In genomic region chr14:101809671-101810514, GRCh38 we compare ENCODE assay signal across 1 cellular context.
A peak's percentile ranks its signal among the peaks of the same experiment; 100 is the strongest.
TF ChIP-seq lines count a peak whose summit lies in the region.

No MANE protein-coding gene starts in this region.

TF ChIP-seq in K562, 482 proteins besides CTCF, POLR2A, EP300 and RAD21 (continued from another document and continues in another):
- TF ChIP-seq MCM2 (IDR thresholded peaks at IDR 0.05; ENCODE audit: low read depth), result no peak
- TF ChIP-seq, protein P1, sequence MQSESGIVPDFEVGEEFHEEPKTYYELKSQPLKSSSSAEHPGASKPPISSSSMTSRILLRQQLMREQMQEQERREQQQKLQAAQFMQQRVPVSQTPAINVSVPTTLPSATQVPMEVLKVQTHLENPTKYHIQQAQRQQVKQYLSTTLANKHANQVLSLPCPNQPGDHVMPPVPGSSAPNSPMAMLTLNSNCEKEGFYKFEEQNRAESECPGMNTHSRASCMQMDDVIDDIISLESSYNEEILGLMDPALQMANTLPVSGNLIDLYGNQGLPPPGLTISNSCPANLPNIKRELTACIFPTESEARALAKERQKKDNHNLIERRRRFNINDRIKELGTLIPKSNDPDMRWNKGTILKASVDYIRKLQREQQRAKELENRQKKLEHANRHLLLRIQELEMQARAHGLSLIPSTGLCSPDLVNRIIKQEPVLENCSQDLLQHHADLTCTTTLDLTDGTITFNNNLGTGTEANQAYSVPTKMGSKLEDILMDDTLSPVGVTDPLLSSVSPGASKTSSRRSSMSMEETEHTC (IDR thresholded peaks at IDR 0.05), result no peak
- no peak for TF ChIP-seq ATF2 (CRISPR knock-in tag; IDR thresholded peaks at IDR 0.05)
- TF ChIP-seq FOXJ2 (tag; IDR thresholded peaks at IDR 0.05), result no peak
- peak; percentile 64; the same call in 1 of the 2 replicates for TF ChIP-seq TAF7 (tag; IDR thresholded peaks at IDR 0.05)
- no peak for TF ChIP-seq ZNF197 (CRISPR knock-in tag; IDR thresholded peaks at IDR 0.05; ENCODE audit: low read depth)
- TF ChIP-seq LCOR (CRISPR knock-in tag; IDR thresholded peaks at IDR 0.05), result peak; percentile 37; the same call in 1 of the 2 replicates
- TF ChIP-seq CBX8 (IDR thresholded peaks at IDR 0.05; ENCODE audit: borderline replicate concordance, extremely low read depth, low read depth, low read length, poor library complexity, severe bottlenecking), result no peak
- TF ChIP-seq ZNF277 (CRISPR knock-in tag; IDR thresholded peaks at IDR 0.05; ENCODE audit: borderline replicate concordance), result no peak
- 0 out of 2 replicates have a peak, but pooled peaks have one; percentile 30 for TF ChIP-seq ZBTB12 (CRISPR knock-in tag; IDR thresholded peaks at IDR 0.05)
- peak; percentile 69 for TF ChIP-seq EP400 (IDR thresholded peaks at IDR 0.05)
- no peak for TF ChIP-seq SMARCA5 (IDR thresholded peaks at IDR 0.05)
- no peak for TF ChIP-seq CSDE1 (IDR thresholded peaks at IDR 0.05)
- TF ChIP-seq, protein P2, sequence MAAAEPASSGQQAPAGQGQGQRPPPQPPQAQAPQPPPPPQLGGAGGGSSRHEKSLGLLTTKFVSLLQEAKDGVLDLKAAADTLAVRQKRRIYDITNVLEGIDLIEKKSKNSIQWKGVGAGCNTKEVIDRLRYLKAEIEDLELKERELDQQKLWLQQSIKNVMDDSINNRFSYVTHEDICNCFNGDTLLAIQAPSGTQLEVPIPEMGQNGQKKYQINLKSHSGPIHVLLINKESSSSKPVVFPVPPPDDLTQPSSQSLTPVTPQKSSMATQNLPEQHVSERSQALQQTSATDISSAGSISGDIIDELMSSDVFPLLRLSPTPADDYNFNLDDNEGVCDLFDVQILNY (CRISPR knock-in tag; IDR thresholded peaks at IDR 0.05), result no peak
- TF ChIP-seq FOSL1 (tag; conservative IDR thresholded peaks at IDR 0.05), result 0 out of 2 replicates have a peak, but pooled peaks have one; percentile 19
- TF ChIP-seq, protein P3, sequence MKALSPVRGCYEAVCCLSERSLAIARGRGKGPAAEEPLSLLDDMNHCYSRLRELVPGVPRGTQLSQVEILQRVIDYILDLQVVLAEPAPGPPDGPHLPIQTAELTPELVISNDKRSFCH (CRISPR knock-in tag; IDR thresholded peaks at IDR 0.05), result no peak
- TF ChIP-seq, protein P3 (tag; IDR thresholded peaks at IDR 0.05), result 0 out of 2 replicates have a peak, but pooled peaks have one; percentile 68
- no peak for TF ChIP-seq NCOA2 (IDR thresholded peaks at IDR 0.05; ENCODE audit: partially characterized antibody in 2 of 2)
- TF ChIP-seq, protein P4, sequence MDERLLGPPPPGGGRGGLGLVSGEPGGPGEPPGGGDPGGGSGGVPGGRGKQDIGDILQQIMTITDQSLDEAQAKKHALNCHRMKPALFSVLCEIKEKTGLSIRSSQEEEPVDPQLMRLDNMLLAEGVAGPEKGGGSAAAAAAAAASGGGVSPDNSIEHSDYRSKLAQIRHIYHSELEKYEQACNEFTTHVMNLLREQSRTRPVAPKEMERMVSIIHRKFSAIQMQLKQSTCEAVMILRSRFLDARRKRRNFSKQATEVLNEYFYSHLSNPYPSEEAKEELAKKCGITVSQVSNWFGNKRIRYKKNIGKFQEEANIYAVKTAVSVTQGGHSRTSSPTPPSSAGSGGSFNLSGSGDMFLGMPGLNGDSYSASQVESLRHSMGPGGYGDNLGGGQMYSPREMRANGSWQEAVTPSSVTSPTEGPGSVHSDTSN (CRISPR knock-in tag; IDR thresholded peaks at IDR 0.05; ENCODE audit: low read depth), result no peak
- TF ChIP-seq, protein P4 (tag; conservative IDR thresholded peaks at IDR 0.05; ENCODE audit: low read depth), result no peak
- TF ChIP-seq, protein P5, sequence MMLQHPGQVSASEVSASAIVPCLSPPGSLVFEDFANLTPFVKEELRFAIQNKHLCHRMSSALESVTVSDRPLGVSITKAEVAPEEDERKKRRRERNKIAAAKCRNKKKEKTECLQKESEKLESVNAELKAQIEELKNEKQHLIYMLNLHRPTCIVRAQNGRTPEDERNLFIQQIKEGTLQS (IDR thresholded peaks at IDR 0.05), result peak; percentile 50; the same call in 1 of the 2 replicates
- TF ChIP-seq, protein P5 (CRISPR knock-in tag; conservative IDR thresholded peaks at IDR 0.05), result no peak
- no peak for TF ChIP-seq TCFL5 (CRISPR knock-in tag; conservative IDR thresholded peaks at IDR 0.05)
- peak; percentile 97 for TF ChIP-seq FOXM1 (IDR thresholded peaks at IDR 0.05; ENCODE audit: low read depth)
- no peak for TF ChIP-seq FOXM1 (CRISPR knock-in tag; IDR thresholded peaks at IDR 0.05; ENCODE audit: low read depth)
- no peak for TF ChIP-seq TGIF2 (CRISPR knock-in tag; IDR thresholded peaks at IDR 0.05)
- TF ChIP-seq ETS2 (tag; IDR thresholded peaks at IDR 0.05; ENCODE audit: borderline replicate concordance, poor library complexity, severe bottlenecking), result no peak
- no peak for TF ChIP-seq NR2C2 (CRISPR knock-in tag; IDR thresholded peaks at IDR 0.05)
- TF ChIP-seq NR2C2 (tag; IDR thresholded peaks at IDR 0.05), result peak; percentile 33; the same call in 1 of the 2 replicates
- no peak for TF ChIP-seq ZC3H8 (IDR thresholded peaks at IDR 0.05)
- 0 out of 2 replicates have a peak, but pooled peaks have one; percentile 23 for TF ChIP-seq POLR2G (IDR thresholded peaks at IDR 0.05; ENCODE audit: low read depth, low read length)
- TF ChIP-seq NFRKB (IDR thresholded peaks at IDR 0.05; ENCODE audit: low read depth), result peak; percentile 89
- TF ChIP-seq MLLT1 (IDR thresholded peaks at IDR 0.05), result no peak; a peak in 1 of 4 replicates
- TF ChIP-seq ZBTB1 (CRISPR knock-in tag; IDR thresholded peaks at IDR 0.05; ENCODE audit: borderline replicate concordance, low read depth), result no peak
- TF ChIP-seq PTBP1 (IDR thresholded peaks at IDR 0.05; ENCODE audit: low read depth, low read length), result no peak
- TF ChIP-seq, protein P6, sequence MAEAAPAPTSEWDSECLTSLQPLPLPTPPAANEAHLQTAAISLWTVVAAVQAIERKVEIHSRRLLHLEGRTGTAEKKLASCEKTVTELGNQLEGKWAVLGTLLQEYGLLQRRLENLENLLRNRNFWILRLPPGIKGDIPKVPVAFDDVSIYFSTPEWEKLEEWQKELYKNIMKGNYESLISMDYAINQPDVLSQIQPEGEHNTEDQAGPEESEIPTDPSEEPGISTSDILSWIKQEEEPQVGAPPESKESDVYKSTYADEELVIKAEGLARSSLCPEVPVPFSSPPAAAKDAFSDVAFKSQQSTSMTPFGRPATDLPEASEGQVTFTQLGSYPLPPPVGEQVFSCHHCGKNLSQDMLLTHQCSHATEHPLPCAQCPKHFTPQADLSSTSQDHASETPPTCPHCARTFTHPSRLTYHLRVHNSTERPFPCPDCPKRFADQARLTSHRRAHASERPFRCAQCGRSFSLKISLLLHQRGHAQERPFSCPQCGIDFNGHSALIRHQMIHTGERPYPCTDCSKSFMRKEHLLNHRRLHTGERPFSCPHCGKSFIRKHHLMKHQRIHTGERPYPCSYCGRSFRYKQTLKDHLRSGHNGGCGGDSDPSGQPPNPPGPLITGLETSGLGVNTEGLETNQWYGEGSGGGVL (CRISPR knock-in tag; IDR thresholded peaks at IDR 0.05), result no peak
- peak; percentile 19 for TF ChIP-seq TAF9B (IDR thresholded peaks at IDR 0.05; ENCODE audit: partially characterized antibody)
- TF ChIP-seq SPI1 (IDR thresholded peaks at IDR 0.05; ENCODE audit: borderline replicate concordance, low read depth, low read length), result peak; percentile 79; the same call in 1 of the 2 replicates
- 0 out of 4 replicates have a peak, but pooled peaks of 1 of the 2 experiments have one; percentile 37 for TF ChIP-seq MAZ (CRISPR knock-in tag; conservative IDR thresholded peaks at IDR 0.05 in 1 of 2, IDR thresholded peaks at IDR 0.05 in 1 of 2)
- TF ChIP-seq ZFX (CRISPR knock-in tag; IDR thresholded peaks at IDR 0.05), result peak; percentile 45
- no peak for TF ChIP-seq ZNF146 (CRISPR knock-in tag; IDR thresholded peaks at IDR 0.05; ENCODE audit: unreplicated experiment)
- TF ChIP-seq ZNF830 (CRISPR knock-in tag; IDR thresholded peaks at IDR 0.05), result no peak
- no peak for TF ChIP-seq SLC30A9 (CRISPR knock-in tag; IDR thresholded peaks at IDR 0.05)
- no peak for TF ChIP-seq KDM5B (IDR thresholded peaks at IDR 0.05; ENCODE audit: insufficient replicate concordance, low read depth, low read length)
- TF ChIP-seq ZNF583 (CRISPR knock-in tag; IDR thresholded peaks at IDR 0.05), result no peak
- TF ChIP-seq HDAC1 (IDR thresholded peaks at IDR 0.05), result no peak
- no peak for TF ChIP-seq ZNF609 (CRISPR knock-in tag; IDR thresholded peaks at IDR 0.05; ENCODE audit: borderline replicate concordance)
